1 cellular context compared by ENCODE assay signal in genomic region chr11:104892723-104893511, GRCh38.
TF ChIP-seq lines count a peak whose summit lies in the region.

No MANE protein-coding gene starts in this region.

TF ChIP-seq in GM23338, 12 proteins besides CTCF, POLR2A, EP300 and RAD21 (continued from another document):
- TF ChIP-seq ZNF462 (CRISPR knock-in tag; IDR thresholded peaks at IDR 0.05) (no peak), EZH2 (IDR thresholded peaks at IDR 0.05; ENCODE audit: low read depth, unreplicated experiment) (no peak), EZH2phosphoT487 (IDR thresholded peaks at IDR 0.05; ENCODE audit: unreplicated experiment) (no peak)
